Comparison of ENCODE assay signal across 17 cellular contexts in genomic region chr11:118485273-118485672, GRCh38. TPM values are rescaled to one million over a fixed set of nuclear protein-coding genes. Genes with fewer than 3 reads are reported as not detected.
DNase-seq lines count a peak whose midpoint lies in the region; ATAC-seq, FAIRE-seq and TF ChIP-seq lines count a peak whose summit lies in the region.
"Had no signal": no experiment of that assay in that cellular context is flagged by ENCODE, and none has a peak within 500 bp of the region (broad histone marks: within the 10 kb centered on the region; RNA-seq: fewer than 3 reads in every experiment).

No MANE protein-coding gene starts in this region.

- peaks cover 7% of the 10 kb centered on the region for H3K4me1 Mint-ChIP-seq in activated CD4-positive, alpha-beta T cell treated with anti-CD3 and anti-CD28 coated beads, Interleukin-2, amount 10 ng/mL, durations not matched to agents 24 days and 14 days
- H3K4me1 Mint-ChIP-seq in astrocyte (ENCODE audit: low read depth, unreplicated experiment) = no peaks in the 10 kb centered on the region

- H3K36me3 Mint-ChIP-seq in activated CD4-positive, alpha-beta T cell treated with anti-CD3 and anti-CD28 coated beads, Interleukin-2, amount 10 ng/mL, durations not matched to agents 24 days and 14 days (ENCODE audit: low read depth) = peaks cover 46% of the 10 kb centered on the region
- peaks cover 9% of the 10 kb centered on the region for H3K36me3 Mint-ChIP-seq in astrocyte (ENCODE audit: low read depth, unreplicated experiment)

- H4K20me1 ChIP-seq in astrocyte (ENCODE audit: insufficient read depth, low read length) = peaks cover 3% of the 10 kb centered on the region
- H4K20me1 ChIP-seq in osteoblast (ENCODE audit: insufficient read depth, low read length) = no peaks in the 10 kb centered on the region

- H3K9ac ChIP-seq in astrocyte (ENCODE audit: low read length) = no peak overlapping the region

- no peaks in the 10 kb centered on the region for H3K9me3 Mint-ChIP-seq in activated CD4-positive, alpha-beta T cell treated with anti-CD3 and anti-CD28 coated beads, Interleukin-2, amount 10 ng/mL, durations not matched to agents 24 days and 14 days
- no peaks in the 10 kb centered on the region for H3K9me3 Mint-ChIP-seq in astrocyte (ENCODE audit: unreplicated experiment)

- H3K27ac ChIP-seq in astrocyte (ENCODE audit: low read depth, low read length) = no peak overlapping the region
- H3K27ac ChIP-seq in osteoblast (ENCODE audit: low read depth, low read length) = no peak overlapping the region

- H3K4me2 ChIP-seq in astrocyte (ENCODE audit: low read length) = no peak overlapping the region
- no peak overlapping the region for H3K4me2 ChIP-seq in osteoblast (ENCODE audit: insufficient read depth, low read length)

- H3K4me1 ChIP-seq in astrocyte (ENCODE audit: insufficient read depth, low read length) (no peaks in the 10 kb centered on the region), osteoblast (ENCODE audit: insufficient read depth, low read length) (no peaks in the 10 kb centered on the region)

- H3K36me3 ChIP-seq in astrocyte (ENCODE audit: insufficient read depth, low read length) (peaks cover 48% of the 10 kb centered on the region), osteoblast (ENCODE audit: insufficient read depth, low read length) (peaks cover 66% of the 10 kb centered on the region)

- no peak overlapping the region for H2AFZ ChIP-seq in astrocyte (ENCODE audit: low read depth, low read length)
- H2AFZ ChIP-seq in osteoblast (ENCODE audit: low read length) = no peak overlapping the region

- H3K27me3 Mint-ChIP-seq in activated CD4-positive, alpha-beta T cell treated with anti-CD3 and anti-CD28 coated beads, Interleukin-2, amount 10 ng/mL, durations not matched to agents 24 days and 14 days = no peaks in the 10 kb centered on the region
- no peaks in the 10 kb centered on the region for H3K27me3 Mint-ChIP-seq in astrocyte (ENCODE audit: low read depth, unreplicated experiment)

- ATAC-seq in GM18520 (IDR thresholded peaks at IDR 0.05; ENCODE audit: unreplicated experiment) (no peak), HG03460 (IDR thresholded peaks at IDR 0.05; ENCODE audit: unreplicated experiment) (no peak), omental fat pad (ENCODE audit: low FRiP score) (no peak)
- ATAC-seq: mucosa of descending colon had no signal

- H3K9me3 ChIP-seq in astrocyte (ENCODE audit: insufficient read depth, low read depth, low read length) = no peaks in the 10 kb centered on the region
- no peaks in the 10 kb centered on the region for H3K9me3 ChIP-seq in osteoblast (ENCODE audit: low read depth, low read length)
- H3K9me3 ChIP-seq: mucosa of descending colon had no signal

- peak overlapping the region; percentile 11 for H3K27ac Mint-ChIP-seq in activated CD4-positive, alpha-beta T cell treated with anti-CD3 and anti-CD28 coated beads, Interleukin-2, amount 10 ng/mL, durations not matched to agents 24 days and 14 days
- no peak overlapping the region for H3K27ac Mint-ChIP-seq in astrocyte (ENCODE audit: unreplicated experiment)

- no peak for DNase-seq in activated CD4-positive, alpha-beta T cell treated with anti-CD3 and anti-CD28 coated beads, Interleukin-2, amount 10 ng/mL, durations not matched to agents 24 days and 14 days
- DNase-seq in activated CD4-positive, alpha-beta T cell treated with anti-CD3 and anti-CD28 coated beads, Interleukin-2, amount 50 U/mL, for 48 hours = no peak
- no peak for DNase-seq in HFF-Myc (ENCODE audit: extremely low read depth, low read depth)
- no peak for DNase-seq in astrocyte (ENCODE audit: low read depth)
- no peak for DNase-seq in osteoblast (ENCODE audit: insufficient read length, low spot score, missing footprints)
- DNase-seq in omental fat pad (ENCODE audit: low spot score) = no peak
- DNase-seq: activated naive CD4-positive, alpha-beta T cell; DMS 273 treated with DMSO at 0.1 percent for 48 hours; mucosa of descending colon; NCI-H187 treated with DMSO at 0.1 percent for 48 hours; stimulated activated CD4-positive, alpha-beta T cell treated with anti-CD3 and anti-CD28 coated beads, Interleukin-12 subunit alpha, Interleukin-12 subunit beta, amount 100 ng/mL, for 4 hours; T-helper 9 cell had no signal

- peak; percentile 16 for TF ChIP-seq CTCF in HFF-Myc (IDR thresholded peaks at IDR 0.05; ENCODE audit: low read depth, low read length, missing control alignments)
- TF ChIP-seq CTCF in astrocyte (IDR thresholded peaks at IDR 0.05; ENCODE audit: insufficient read depth, low read depth, low read length) = peak; percentile 15
- TF ChIP-seq CTCF in osteoblast (IDR thresholded peaks at IDR 0.05; ENCODE audit: extremely low read depth, low read depth, low read length) = peak; percentile 21
- no peak for TF ChIP-seq CTCF in omental fat pad (IDR thresholded peaks at IDR 0.05)

- no peak overlapping the region for H3K4me3 Mint-ChIP-seq in activated CD4-positive, alpha-beta T cell treated with anti-CD3 and anti-CD28 coated beads, Interleukin-2, amount 10 ng/mL, durations not matched to agents 24 days and 14 days
- no peak overlapping the region for H3K4me3 Mint-ChIP-seq in astrocyte (ENCODE audit: unreplicated experiment)

- H3K4me3 ChIP-seq in HFF-Myc (replicated peaks; ENCODE audit: low read depth, low read length) = no peak overlapping the region
- no peak overlapping the region for H3K4me3 ChIP-seq in astrocyte (ENCODE audit: insufficient read depth, low read depth, low read length)
- H3K4me3 ChIP-seq in osteoblast (ENCODE audit: insufficient read depth, low read length) = no peak overlapping the region
- H3K4me3 ChIP-seq: mucosa of descending colon had no signal

- intact Hi-C loops in activated CD4-positive, alpha-beta T cell treated with anti-CD3 and anti-CD28 coated beads, Interleukin-2, amount 10 ng/mL, durations not matched to agents 24 days and 14 days (cut with micrococcal nuclease) = loop anchor here (5.0 kb wide), 1 partner anchor 188 kb away; no protein-coding TSS in a partner anchor

- H3K79me2 ChIP-seq in astrocyte (ENCODE audit: insufficient read depth, low read length) = no peaks in the 10 kb centered on the region
- no peaks in the 10 kb centered on the region for H3K79me2 ChIP-seq in osteoblast (ENCODE audit: insufficient read depth, low read length)

- H3K27me3 ChIP-seq in astrocyte (ENCODE audit: insufficient read depth, low read length) (no peaks in the 10 kb centered on the region), osteoblast (ENCODE audit: insufficient read depth, low read length) (no peaks in the 10 kb centered on the region)

- FAIRE-seq in astrocyte (lab: Jason Lieb, UNC) = no peak
- FAIRE-seq: bronchial epithelial cell, endometrium had no signal

RNA-seq across cellular contexts. Expression of gene TTC36, which starts 42.0 kb away (rescaled TPM):
- 0.38 and 0.65 TPM in 2 replicates for total RNA-seq in activated CD4-positive, alpha-beta T cell treated with anti-CD3 and anti-CD28 coated beads, Interleukin-2, amount 10 ng/mL, durations not matched to agents 24 days and 14 days
- 0.43 and 0.84 TPM in 2 replicates for total RNA-seq in astrocyte
- total RNA-seq in osteoblast = 1.1 and 1.2 TPM in 2 replicates
- total RNA-seq in omental fat pad = 10 to 100 TPM in 1 of 4 donors, 1 to 10 TPM in 2, under 1 TPM in 1; 0.84 to 21.1 (median 2.6) TPM
- total RNA-seq: bronchial epithelial cell, NCI-H460 had no signal

RNA-seq across cellular contexts. Expression of gene TMEM25, which starts 45.7 kb away (rescaled TPM):
- total RNA-seq in activated CD4-positive, alpha-beta T cell treated with anti-CD3 and anti-CD28 coated beads, Interleukin-2, amount 10 ng/mL, durations not matched to agents 24 days and 14 days = 13.0 and 14.1 TPM in 2 replicates
- total RNA-seq in astrocyte = 18.2 and 19.0 TPM in 2 replicates
- total RNA-seq in osteoblast = 10.1 and 11.2 TPM in 2 replicates
- 10 to 100 TPM in 3 of 4 donors, 1 to 10 TPM in 1; 9.1 to 19.9 (median 11.8) TPM for total RNA-seq in omental fat pad

RNA-seq across cellular contexts. Expression of gene KMT2A, which starts 49.0 kb away (rescaled TPM):
- total RNA-seq in activated CD4-positive, alpha-beta T cell treated with anti-CD3 and anti-CD28 coated beads, Interleukin-2, amount 10 ng/mL, durations not matched to agents 24 days and 14 days = 70.7 and 73.2 TPM in 2 replicates
- total RNA-seq in astrocyte = 58.7 and 60.0 TPM in 2 replicates
- total RNA-seq in osteoblast = 38.4 and 49.5 TPM in 2 replicates
- total RNA-seq in omental fat pad = 10 to 100 TPM; 39.3 to 84.8 (median 51.9) TPM

Comparison
In these comparisons a context has a peak if more than half of its experiments do, and no peak if none do; other contexts are left out.
1. CTCF ChIP-seq: peak in HFF-Myc (single experiment), astrocyte (single experiment) and osteoblast (single experiment); none in omental fat pad (0 of 3).